ENCODE assay signal across 29 cellular contexts in genomic region chr9:13806731-13807130, GRCh38.
"Had no signal": no experiment of that assay in that cellular context is flagged by ENCODE, and none has a peak within 500 bp of the region (broad histone marks: within the 10 kb centered on the region; RNA-seq: fewer than 3 reads in every experiment).

No MANE protein-coding gene starts in this region.

- H3K9me3 ChIP-seq: heart left ventricle, left lung, lower lobe of right lung, mucosa of descending colon, neutrophil, ovary, upper lobe of left lung, vagina had no signal

- FAIRE-seq: endothelial cell of umbilical vein, small intestine had no signal

- H3K27ac ChIP-seq: foreskin keratinocyte, heart left ventricle, left lung, lower lobe of right lung, neutrophil, ovary, upper lobe of left lung, vagina, VCaP had no signal

- H3K4me3 ChIP-seq: heart left ventricle, left lung, lower lobe of right lung, mucosa of descending colon, ovary, upper lobe of left lung, vagina had no signal

- ATAC-seq: activated CD4-positive, CD25-positive, alpha-beta regulatory T cell treated with anti-CD3 and anti-CD28 coated beads, Interleukin-2, amount 50 U/mL, for 24 hours; esophagus mucosa; foreskin keratinocyte; heart left ventricle; left lung; lower lobe of right lung; mucosa of descending colon; sciatic nerve; stimulated activated memory B cell treated with anti-CD40 and anti-IgM and Interleukin-4, amounts not matched to agents 10 μg/mL and 1 μg/mL and 100 μg/mL, for 72 hours; stimulated activated naive CD8-positive, alpha-beta T cell treated with anti-CD3 and anti-CD28 coated beads, Interleukin-15, amount 100 ng/mL, for 72 hours had no signal

- H3K36me3 ChIP-seq: heart left ventricle, left lung, lower lobe of right lung, neutrophil, ovary, upper lobe of left lung, vagina had no signal

- H3K4me1 ChIP-seq: foreskin keratinocyte, left lung, lower lobe of right lung, upper lobe of left lung had no signal

- H3K27me3 ChIP-seq: foreskin keratinocyte, heart left ventricle, left lung, neutrophil, ovary, upper lobe of left lung, vagina had no signal

- DNase-seq: activated CD4-positive, alpha-beta T cell treated with anti-CD3 and anti-CD28 coated beads for 48 hours; activated CD4-positive, alpha-beta T cell treated with anti-CD3 and anti-CD28 coated beads, Interleukin-2, amount 50 U/mL, for 48 hours; activated CD8-positive, alpha-beta memory T cell treated with anti-CD3 and anti-CD28 coated beads for 24 hours; activated effector memory CD4-positive, alpha-beta T cell treated with Interleukin-2 at 50 U/mL for 16 hours; activated naive CD4-positive, alpha-beta T cell treated with Interleukin-2 at 50 U/mL for 16 hours; anterior cingulate cortex; caudate nucleus; heart left ventricle; left lung; lower lobe of right lung; mesendoderm; mucosa of descending colon; nephron progenitor cell; ovary; small intestine; stimulated activated CD4-positive, alpha-beta T cell treated with anti-CD3 and anti-CD28 coated beads, Interleukin-4, amount 100 ng/mL, for 4 hours; stimulated activated CD8-positive, alpha-beta memory T cell treated with anti-CD3 and anti-CD28 coated beads, Interleukin-4, amount 100 ng/mL, for 48 hours; stimulated activated naive CD8-positive, alpha-beta T cell treated with anti-CD3 and anti-CD28 coated beads, Interleukin-15, amount 100 ng/mL, for 72 hours; substantia nigra; upper lobe of left lung had no signal
